Comparison of ENCODE assay signal across 12 cellular contexts in the genomic region with DNA sequence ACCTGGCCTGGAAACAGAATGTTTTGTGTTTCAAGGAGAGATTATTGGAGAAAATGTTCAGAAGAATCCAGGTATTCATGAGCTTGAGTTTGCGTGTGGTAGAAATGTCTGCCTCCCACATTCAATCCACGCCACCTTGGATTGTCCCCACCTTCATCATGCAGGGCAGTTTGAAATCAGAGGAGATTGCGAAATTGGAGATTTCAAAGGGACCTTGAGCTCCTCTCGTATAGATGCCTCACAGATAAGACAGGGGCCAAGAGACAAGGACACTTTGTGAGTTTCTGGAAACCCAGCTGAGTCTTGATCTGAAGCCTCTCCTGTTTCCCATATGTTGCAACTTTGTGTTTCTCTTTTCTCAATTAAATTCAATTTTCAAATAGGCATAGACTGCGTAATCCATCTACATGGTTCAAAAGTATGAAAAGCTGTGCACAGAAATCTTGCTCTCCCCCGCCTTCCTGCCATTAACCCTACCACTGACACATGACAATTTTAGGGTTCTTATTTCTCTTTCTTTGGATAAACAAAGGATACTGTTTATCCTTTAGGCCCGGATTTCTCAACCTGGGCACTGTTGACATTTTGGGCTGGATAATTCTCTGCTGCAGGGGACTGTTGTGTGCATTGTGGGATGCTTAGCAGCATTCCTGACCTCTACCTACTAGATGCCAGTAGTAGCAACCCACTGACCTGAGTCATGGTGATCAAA.
"Had no signal": no experiment of that assay in that cellular context is flagged by ENCODE, and none has a peak within 500 bp of the region (broad histone marks: within the 10 kb centered on the region; RNA-seq: fewer than 3 reads in every experiment).

No MANE protein-coding gene starts in this region.

- H3K27me3 Mint-ChIP-seq: activated CD4-positive, alpha-beta T cell treated with anti-CD3 and anti-CD28 coated beads for 36 hours had no signal

- H3K4me1 ChIP-seq: gastrocnemius medialis, right atrium auricular region, vagina had no signal

- H3K27me3 ChIP-seq: cardiac muscle cell, gastrocnemius medialis, heart right ventricle, right atrium auricular region, thyroid gland, vagina had no signal

- DNase-seq: activated CD4-positive, alpha-beta T cell treated with anti-CD3 and anti-CD28 coated beads for 36 hours; activated CD8-positive, alpha-beta T cell treated with anti-CD3 and anti-CD28 coated beads, Interleukin-2, amount 10 ng/mL, durations not matched to agents 7 days and 5 days; activated gamma-delta T cell treated with Interleukin-2 at 50 U/mL for 16 hours; gastrocnemius medialis; heart right ventricle; islet precursor cell; thyroid gland had no signal

- H3K9me3 ChIP-seq: gastrocnemius medialis, heart right ventricle, right atrium auricular region, thyroid gland, vagina had no signal

- H3K27ac Mint-ChIP-seq: activated CD4-positive, alpha-beta T cell treated with anti-CD3 and anti-CD28 coated beads for 36 hours; activated CD8-positive, alpha-beta T cell treated with anti-CD3 and anti-CD28 coated beads, Interleukin-2, amount 10 ng/mL, durations not matched to agents 7 days and 5 days had no signal

- H3K27ac ChIP-seq: cardiac muscle cell, gastrocnemius medialis, heart right ventricle, right atrium auricular region, vagina had no signal

- H3K36me3 ChIP-seq: cardiac muscle cell, gastrocnemius medialis, heart right ventricle, right atrium auricular region, thyroid gland, vagina had no signal

- H3K4me3 Mint-ChIP-seq: activated CD4-positive, alpha-beta T cell treated with anti-CD3 and anti-CD28 coated beads for 36 hours; activated CD8-positive, alpha-beta T cell treated with anti-CD3 and anti-CD28 coated beads, Interleukin-2, amount 10 ng/mL, durations not matched to agents 7 days and 5 days; neural crest cell had no signal

- H3K4me3 ChIP-seq: cardiac muscle cell, gastrocnemius medialis, heart right ventricle, right atrium auricular region, smooth muscle cell, thyroid gland, vagina had no signal

- H3K9me3 Mint-ChIP-seq: neural crest cell had no signal
